In the genomic region with DNA sequence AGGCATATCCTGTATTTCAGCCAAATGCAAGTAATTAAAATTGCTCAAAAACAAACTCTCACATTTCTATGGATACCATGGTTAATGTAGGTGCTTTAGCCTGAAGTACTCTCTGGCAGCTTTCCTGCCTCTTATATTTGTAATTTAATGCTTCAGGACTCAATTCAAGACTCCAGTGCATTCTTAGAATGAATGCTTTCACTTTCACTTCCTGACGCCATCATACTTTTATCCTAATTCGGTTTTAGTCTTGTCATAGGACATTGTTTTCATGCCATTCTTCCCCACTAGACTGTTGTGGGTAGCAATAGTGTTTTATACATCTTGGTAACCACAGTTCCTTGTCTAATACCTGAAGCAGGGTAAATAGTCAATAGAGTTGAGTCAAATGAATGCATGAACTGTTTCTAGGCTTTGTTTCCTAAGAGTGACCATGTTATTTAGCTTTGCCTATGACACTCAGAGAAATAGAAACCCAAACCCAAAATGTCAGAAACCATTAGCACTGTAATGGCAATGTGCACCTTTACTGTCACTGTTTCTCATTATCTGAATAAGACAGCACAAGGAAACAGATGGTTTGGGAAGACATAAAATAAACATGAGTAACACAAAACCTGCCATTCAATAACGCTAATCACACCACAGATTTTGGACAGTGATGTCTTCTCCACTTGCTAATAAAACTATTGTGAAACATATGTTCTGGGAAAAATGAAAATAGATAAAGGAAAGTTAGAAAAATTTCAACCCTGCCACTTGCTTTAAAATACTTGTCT, we compare ENCODE assay signal across 8 cellular contexts.
A peak's percentile ranks its signal among the peaks of the same experiment; 100 is the strongest.
DNase-seq lines count a peak whose midpoint lies in the region; ATAC-seq and FAIRE-seq lines count a peak whose summit lies in the region.

No MANE protein-coding gene starts in this region.

- FAIRE-seq in urothelium cell line (lab: Jason Lieb, UNC), result no peak

- no peaks in the 10 kb centered on the region for H3K27me3 ChIP-seq in endocrine pancreas (ENCODE audit: control insufficient read depth, insufficient read depth, low read length)

- H3K4me3 ChIP-seq in endocrine pancreas (ENCODE audit: control insufficient read depth, insufficient read depth, low read length), result peak overlapping the region; percentile 81

- intact Hi-C loops in sciatic nerve (cut with DNase I), result no loop called here

- H3K36me3 ChIP-seq in endocrine pancreas (ENCODE audit: control insufficient read depth, insufficient read depth, low read length), result no peaks in the 10 kb centered on the region

- H3K4me1 ChIP-seq in endocrine pancreas (ENCODE audit: control insufficient read depth, insufficient read depth, low read length), result no peaks in the 10 kb centered on the region

- DNase-seq in EL (peak; percentile 65), NCI-H446 treated with DMSO at 0.1 percent for 48 hours (lab: John Stamatoyannopoulos, UW) (peak; percentile 39), sciatic nerve (ENCODE audit: low spot score) (no peak), urothelium cell line (ENCODE audit: low spot score) (no peak), LoVo (ENCODE audit: low spot score) (no peak)

- ATAC-seq in sciatic nerve (peak; percentile 51), GM21367 (IDR thresholded peaks at IDR 0.05; ENCODE audit: unreplicated experiment) (no peak), HG02973 (IDR thresholded peaks at IDR 0.05; ENCODE audit: unreplicated experiment) (no peak)

- no peaks in the 10 kb centered on the region for H3K9me3 ChIP-seq in endocrine pancreas (ENCODE audit: control insufficient read depth, low read length)

- H3K9ac ChIP-seq in endocrine pancreas (ENCODE audit: control insufficient read depth, insufficient read depth, low read length), result no peak overlapping the region

Comparison
In these comparisons a context has a peak if more than half of its experiments do, and no peak if none do; other contexts are left out.
1. DNase-seq: peak in EL (single experiment) and NCI-H446 treated with DMSO at 0.1 percent for 48 hours (single experiment); none in sciatic nerve (single experiment), urothelium cell line (single experiment) and LoVo (single experiment).